Comparison of ENCODE assay signal across 1 cellular context in genomic region chr2:28356095-28356911, GRCh38.
TF ChIP-seq lines count a peak whose summit lies in the region.

No MANE protein-coding gene starts in this region.

TF ChIP-seq in K562, 482 proteins besides CTCF, POLR2A, EP300 and RAD21 (continued from another document and continues in another):
- TF ChIP-seq, protein P1, sequence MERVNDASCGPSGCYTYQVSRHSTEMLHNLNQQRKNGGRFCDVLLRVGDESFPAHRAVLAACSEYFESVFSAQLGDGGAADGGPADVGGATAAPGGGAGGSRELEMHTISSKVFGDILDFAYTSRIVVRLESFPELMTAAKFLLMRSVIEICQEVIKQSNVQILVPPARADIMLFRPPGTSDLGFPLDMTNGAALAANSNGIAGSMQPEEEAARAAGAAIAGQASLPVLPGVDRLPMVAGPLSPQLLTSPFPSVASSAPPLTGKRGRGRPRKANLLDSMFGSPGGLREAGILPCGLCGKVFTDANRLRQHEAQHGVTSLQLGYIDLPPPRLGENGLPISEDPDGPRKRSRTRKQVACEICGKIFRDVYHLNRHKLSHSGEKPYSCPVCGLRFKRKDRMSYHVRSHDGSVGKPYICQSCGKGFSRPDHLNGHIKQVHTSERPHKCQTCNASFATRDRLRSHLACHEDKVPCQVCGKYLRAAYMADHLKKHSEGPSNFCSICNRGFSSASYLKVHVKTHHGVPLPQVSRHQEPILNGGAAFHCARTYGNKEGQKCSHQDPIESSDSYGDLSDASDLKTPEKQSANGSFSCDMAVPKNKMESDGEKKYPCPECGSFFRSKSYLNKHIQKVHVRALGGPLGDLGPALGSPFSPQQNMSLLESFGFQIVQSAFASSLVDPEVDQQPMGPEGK (CRISPR knock-in tag; IDR thresholded peaks at IDR 0.05; ENCODE audit: borderline replicate concordance): no peak
- no peak for TF ChIP-seq RFX7 (CRISPR knock-in tag; IDR thresholded peaks at IDR 0.05)
- no peak for TF ChIP-seq DACH1 (IDR thresholded peaks at IDR 0.05; ENCODE audit: partially characterized antibody)
- TF ChIP-seq PHTF2 (CRISPR knock-in tag; IDR thresholded peaks at IDR 0.05): no peak
- TF ChIP-seq TCF7 (IDR thresholded peaks at IDR 0.05; ENCODE audit: borderline replicate concordance): no peak
- TF ChIP-seq ZNF217 (CRISPR knock-in tag; IDR thresholded peaks at IDR 0.05): no peak
- no peak for TF ChIP-seq ZNF165 (CRISPR knock-in tag; IDR thresholded peaks at IDR 0.05; ENCODE audit: borderline replicate concordance)
- TF ChIP-seq ZSCAN29 (IDR thresholded peaks at IDR 0.05): no peak
- no peak for TF ChIP-seq KLF16 (IDR thresholded peaks at IDR 0.05)
- TF ChIP-seq ZNF778 (CRISPR knock-in tag; IDR thresholded peaks at IDR 0.05): no peak
- TF ChIP-seq TEAD1 (CRISPR knock-in tag; IDR thresholded peaks at IDR 0.05): 0 out of 4 replicates have a peak, but pooled peaks of 1 of the 2 experiments have one; percentile 14
- TF ChIP-seq, protein P2, sequence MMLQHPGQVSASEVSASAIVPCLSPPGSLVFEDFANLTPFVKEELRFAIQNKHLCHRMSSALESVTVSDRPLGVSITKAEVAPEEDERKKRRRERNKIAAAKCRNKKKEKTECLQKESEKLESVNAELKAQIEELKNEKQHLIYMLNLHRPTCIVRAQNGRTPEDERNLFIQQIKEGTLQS (IDR thresholded peaks at IDR 0.05): no peak
- TF ChIP-seq, protein P2 (CRISPR knock-in tag; conservative IDR thresholded peaks at IDR 0.05): no peak
- TF ChIP-seq, protein P3, sequence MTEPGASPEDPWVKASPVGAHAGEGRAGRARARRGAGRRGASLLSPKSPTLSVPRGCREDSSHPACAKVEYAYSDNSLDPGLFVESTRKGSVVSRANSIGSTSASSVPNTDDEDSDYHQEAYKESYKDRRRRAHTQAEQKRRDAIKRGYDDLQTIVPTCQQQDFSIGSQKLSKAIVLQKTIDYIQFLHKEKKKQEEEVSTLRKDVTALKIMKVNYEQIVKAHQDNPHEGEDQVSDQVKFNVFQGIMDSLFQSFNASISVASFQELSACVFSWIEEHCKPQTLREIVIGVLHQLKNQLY (CRISPR knock-in tag; conservative IDR thresholded peaks at IDR 0.05): no peak
- no peak for TF ChIP-seq XRCC3 (IDR thresholded peaks at IDR 0.05)
- TF ChIP-seq, protein P4, sequence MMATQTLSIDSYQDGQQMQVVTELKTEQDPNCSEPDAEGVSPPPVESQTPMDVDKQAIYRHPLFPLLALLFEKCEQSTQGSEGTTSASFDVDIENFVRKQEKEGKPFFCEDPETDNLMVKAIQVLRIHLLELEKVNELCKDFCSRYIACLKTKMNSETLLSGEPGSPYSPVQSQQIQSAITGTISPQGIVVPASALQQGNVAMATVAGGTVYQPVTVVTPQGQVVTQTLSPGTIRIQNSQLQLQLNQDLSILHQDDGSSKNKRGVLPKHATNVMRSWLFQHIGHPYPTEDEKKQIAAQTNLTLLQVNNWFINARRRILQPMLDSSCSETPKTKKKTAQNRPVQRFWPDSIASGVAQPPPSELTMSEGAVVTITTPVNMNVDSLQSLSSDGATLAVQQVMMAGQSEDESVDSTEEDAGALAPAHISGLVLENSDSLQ (IDR thresholded peaks at IDR 0.05): no peak
- peak; percentile 45; the same call in 1 of the 2 replicates for TF ChIP-seq BHLHE40 (IDR thresholded peaks at IDR 0.05; ENCODE audit: low read length)
- no peak for TF ChIP-seq RCOR1 (IDR thresholded peaks at IDR 0.05; ENCODE audit: borderline replicate concordance in 1 of 2, low read depth in 2 of 2, low read length in 2 of 2)
- no peak for TF ChIP-seq PRPF4 (IDR thresholded peaks at IDR 0.05; ENCODE audit: insufficient read depth, low read depth, low read length, poor library complexity, severe bottlenecking)
- TF ChIP-seq ZNF197 (CRISPR knock-in tag; IDR thresholded peaks at IDR 0.05; ENCODE audit: low read depth): 0 out of 2 replicates have a peak, but pooled peaks have one; percentile 44
- no peak for TF ChIP-seq ZNF12 (CRISPR knock-in tag; IDR thresholded peaks at IDR 0.05)
- TF ChIP-seq TRIM24 (IDR thresholded peaks at IDR 0.05): no peak
- no peak for TF ChIP-seq ZNF766 (CRISPR knock-in tag; conservative IDR thresholded peaks at IDR 0.05)
- TF ChIP-seq, protein P5, sequence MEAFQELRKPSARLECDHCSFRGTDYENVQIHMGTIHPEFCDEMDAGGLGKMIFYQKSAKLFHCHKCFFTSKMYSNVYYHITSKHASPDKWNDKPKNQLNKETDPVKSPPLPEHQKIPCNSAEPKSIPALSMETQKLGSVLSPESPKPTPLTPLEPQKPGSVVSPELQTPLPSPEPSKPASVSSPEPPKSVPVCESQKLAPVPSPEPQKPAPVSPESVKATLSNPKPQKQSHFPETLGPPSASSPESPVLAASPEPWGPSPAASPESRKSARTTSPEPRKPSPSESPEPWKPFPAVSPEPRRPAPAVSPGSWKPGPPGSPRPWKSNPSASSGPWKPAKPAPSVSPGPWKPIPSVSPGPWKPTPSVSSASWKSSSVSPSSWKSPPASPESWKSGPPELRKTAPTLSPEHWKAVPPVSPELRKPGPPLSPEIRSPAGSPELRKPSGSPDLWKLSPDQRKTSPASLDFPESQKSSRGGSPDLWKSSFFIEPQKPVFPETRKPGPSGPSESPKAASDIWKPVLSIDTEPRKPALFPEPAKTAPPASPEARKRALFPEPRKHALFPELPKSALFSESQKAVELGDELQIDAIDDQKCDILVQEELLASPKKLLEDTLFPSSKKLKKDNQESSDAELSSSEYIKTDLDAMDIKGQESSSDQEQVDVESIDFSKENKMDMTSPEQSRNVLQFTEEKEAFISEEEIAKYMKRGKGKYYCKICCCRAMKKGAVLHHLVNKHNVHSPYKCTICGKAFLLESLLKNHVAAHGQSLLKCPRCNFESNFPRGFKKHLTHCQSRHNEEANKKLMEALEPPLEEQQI (IDR thresholded peaks at IDR 0.05): no peak
- TF ChIP-seq MBD2 (IDR thresholded peaks at IDR 0.05; ENCODE audit: borderline replicate concordance, low read depth): no peak
- TF ChIP-seq DNMT1 (IDR thresholded peaks at IDR 0.05): no peak
- no peak for TF ChIP-seq ZNF583 (CRISPR knock-in tag; IDR thresholded peaks at IDR 0.05)
- TF ChIP-seq CCAR2 (IDR thresholded peaks at IDR 0.05; ENCODE audit: low read depth, low read length): no peak
- TF ChIP-seq MTA1 (IDR thresholded peaks at IDR 0.05; ENCODE audit: borderline replicate concordance): no peak
- no peak for TF ChIP-seq ELK3 (CRISPR knock-in tag; IDR thresholded peaks at IDR 0.05)
- TF ChIP-seq DIDO1 (tag; IDR thresholded peaks at IDR 0.05; ENCODE audit: low read depth): no peak
- no peak for TF ChIP-seq ZNF395 (CRISPR knock-in tag; IDR thresholded peaks at IDR 0.05)
- no peak for TF ChIP-seq ARHGAP35 (IDR thresholded peaks at IDR 0.05; ENCODE audit: partially characterized antibody)
- TF ChIP-seq, protein P6, sequence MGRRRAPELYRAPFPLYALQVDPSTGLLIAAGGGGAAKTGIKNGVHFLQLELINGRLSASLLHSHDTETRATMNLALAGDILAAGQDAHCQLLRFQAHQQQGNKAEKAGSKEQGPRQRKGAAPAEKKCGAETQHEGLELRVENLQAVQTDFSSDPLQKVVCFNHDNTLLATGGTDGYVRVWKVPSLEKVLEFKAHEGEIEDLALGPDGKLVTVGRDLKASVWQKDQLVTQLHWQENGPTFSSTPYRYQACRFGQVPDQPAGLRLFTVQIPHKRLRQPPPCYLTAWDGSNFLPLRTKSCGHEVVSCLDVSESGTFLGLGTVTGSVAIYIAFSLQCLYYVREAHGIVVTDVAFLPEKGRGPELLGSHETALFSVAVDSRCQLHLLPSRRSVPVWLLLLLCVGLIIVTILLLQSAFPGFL (CRISPR knock-in tag; IDR thresholded peaks at IDR 0.05): no peak
- TF ChIP-seq SRSF1 (IDR thresholded peaks at IDR 0.05; ENCODE audit: low read depth, low read length): no peak
- TF ChIP-seq ZFX (CRISPR knock-in tag; IDR thresholded peaks at IDR 0.05): peak; percentile 36
- no peak for TF ChIP-seq PRMT5 (CRISPR knock-in tag; IDR thresholded peaks at IDR 0.05)
- TF ChIP-seq, protein P7, sequence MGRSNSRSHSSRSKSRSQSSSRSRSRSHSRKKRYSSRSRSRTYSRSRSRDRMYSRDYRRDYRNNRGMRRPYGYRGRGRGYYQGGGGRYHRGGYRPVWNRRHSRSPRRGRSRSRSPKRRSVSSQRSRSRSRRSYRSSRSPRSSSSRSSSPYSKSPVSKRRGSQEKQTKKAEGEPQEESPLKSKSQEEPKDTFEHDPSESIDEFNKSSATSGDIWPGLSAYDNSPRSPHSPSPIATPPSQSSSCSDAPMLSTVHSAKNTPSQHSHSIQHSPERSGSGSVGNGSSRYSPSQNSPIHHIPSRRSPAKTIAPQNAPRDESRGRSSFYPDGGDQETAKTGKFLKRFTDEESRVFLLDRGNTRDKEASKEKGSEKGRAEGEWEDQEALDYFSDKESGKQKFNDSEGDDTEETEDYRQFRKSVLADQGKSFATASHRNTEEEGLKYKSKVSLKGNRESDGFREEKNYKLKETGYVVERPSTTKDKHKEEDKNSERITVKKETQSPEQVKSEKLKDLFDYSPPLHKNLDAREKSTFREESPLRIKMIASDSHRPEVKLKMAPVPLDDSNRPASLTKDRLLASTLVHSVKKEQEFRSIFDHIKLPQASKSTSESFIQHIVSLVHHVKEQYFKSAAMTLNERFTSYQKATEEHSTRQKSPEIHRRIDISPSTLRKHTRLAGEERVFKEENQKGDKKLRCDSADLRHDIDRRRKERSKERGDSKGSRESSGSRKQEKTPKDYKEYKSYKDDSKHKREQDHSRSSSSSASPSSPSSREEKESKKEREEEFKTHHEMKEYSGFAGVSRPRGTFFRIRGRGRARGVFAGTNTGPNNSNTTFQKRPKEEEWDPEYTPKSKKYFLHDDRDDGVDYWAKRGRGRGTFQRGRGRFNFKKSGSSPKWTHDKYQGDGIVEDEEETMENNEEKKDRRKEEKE (IDR thresholded peaks at IDR 0.05; ENCODE audit: borderline replicate concordance in 1 of 2, control insufficient read depth in 1 of 2, low read depth in 2 of 2, low read length in 1 of 2): no peak
- TF ChIP-seq ZNF133 (CRISPR knock-in tag; IDR thresholded peaks at IDR 0.05): no peak
- peak; percentile 34; the same call in 1 of the 2 replicates for TF ChIP-seq L3MBTL2 (IDR thresholded peaks at IDR 0.05)
- no peak for TF ChIP-seq ELF2 (CRISPR knock-in tag; IDR thresholded peaks at IDR 0.05)
- no peak for TF ChIP-seq SRSF7 (optimal IDR thresholded peaks at IDR 0.05; ENCODE audit: low read depth, low read length)
- TF ChIP-seq RBFOX2 (IDR thresholded peaks at IDR 0.05; ENCODE audit: low read depth, low read length): peak; percentile 44
- TF ChIP-seq CLOCK (CRISPR knock-in tag; IDR thresholded peaks at IDR 0.05; ENCODE audit: borderline replicate concordance): no peak
- no peak for TF ChIP-seq MCM5 (IDR thresholded peaks at IDR 0.05; ENCODE audit: low read depth)
- TF ChIP-seq ZKSCAN3 (CRISPR knock-in tag; IDR thresholded peaks at IDR 0.05): no peak
- no peak for TF ChIP-seq ELK1 (CRISPR knock-in tag; IDR thresholded peaks at IDR 0.05)
